In genomic region chr5:147688965-147689364, GRCh38 we compare ENCODE assay signal across 14 cellular contexts.
DNase-seq lines count a peak whose midpoint lies in the region; ATAC-seq and TF ChIP-seq lines count a peak whose summit lies in the region.
"Had no signal": no experiment of that assay in that cellular context is flagged by ENCODE, and none has a peak within 500 bp of the region (broad histone marks: within the 10 kb centered on the region; RNA-seq: fewer than 3 reads in every experiment).

No MANE protein-coding gene starts in this region.

- H3K9me3 ChIP-seq in GM23248 (ENCODE audit: low read depth), result no peaks in the 10 kb centered on the region
- H3K9me3 ChIP-seq: BLaER1 treated with 17β-estradiol and CSF1 and Interleukin-3, amounts not matched to agents 10 nM and 100 nM had no signal

- H3F3A ChIP-seq in GM23248 (ENCODE audit: insufficient read depth), result no peaks in the 10 kb centered on the region

- H4K20me1 ChIP-seq in GM23248 (ENCODE audit: insufficient read depth), result no peaks in the 10 kb centered on the region

- H2AFZ ChIP-seq in GM23248, result no peak overlapping the region

- H3K36me3 ChIP-seq in GM23248 (ENCODE audit: low read depth) (no peaks in the 10 kb centered on the region), rectal smooth muscle tissue (ENCODE audit: control insufficient read depth, insufficient read depth, low read length) (no peaks in the 10 kb centered on the region)

- H3K4me1 ChIP-seq in GM23248 (ENCODE audit: insufficient read depth) (no peaks in the 10 kb centered on the region), rectal smooth muscle tissue (ENCODE audit: control insufficient read depth, insufficient read depth, low read length) (peaks cover 15% of the 10 kb centered on the region)

- H3K79me2 ChIP-seq in GM23248 (ENCODE audit: insufficient read depth), result no peaks in the 10 kb centered on the region

- no peak overlapping the region for H3K9ac ChIP-seq in GM23248
- no peak overlapping the region for H3K9ac ChIP-seq in rectal smooth muscle tissue (ENCODE audit: low read length)
- H3K9ac ChIP-seq: BLaER1 treated with 17β-estradiol and CSF1 and Interleukin-3, amounts not matched to agents 10 nM and 100 nM had no signal

- DNase-seq in GM23248 (peak; percentile 3), astrocyte of the cerebellum (ENCODE audit: low read depth) (peak; percentile 79), left cardiac atrium (peak; percentile 37), NCI-H2029 treated with DMSO at 0.1 percent for 48 hours (lab: John Stamatoyannopoulos, UW) (no peak)
- DNase-seq: activated CD4-positive, alpha-beta T cell treated with anti-CD3 and anti-CD28 coated beads for 36 hours; activated effector memory CD4-positive, alpha-beta T cell treated with anti-CD3 and anti-CD28 coated beads, Interleukin-2, amount 50 U/mL, for 16 hours; naive B cell; SHP77; stimulated activated naive CD8-positive, alpha-beta T cell treated with anti-CD3 and anti-CD28 coated beads, Interleukin-15, amount 100 ng/mL, for 72 hours had no signal

- H3K27ac ChIP-seq in GM23248 (no peak overlapping the region), rectal smooth muscle tissue (ENCODE audit: low read depth, low read length) (peak overlapping the region; percentile 38)
- H3K27ac ChIP-seq: BLaER1 treated with 17β-estradiol and CSF1 and Interleukin-3, amounts not matched to agents 10 nM and 100 nM had no signal

- H3K27me3 ChIP-seq in GM23248 (replicated peaks; ENCODE audit: insufficient read depth) (peaks cover 5% of the 10 kb centered on the region), rectal smooth muscle tissue (ENCODE audit: control insufficient read depth, insufficient read depth, low read length) (no peaks in the 10 kb centered on the region)
- H3K27me3 ChIP-seq: BLaER1 treated with 17β-estradiol and CSF1 and Interleukin-3, amounts not matched to agents 10 nM and 100 nM had no signal

- H3K4me3 ChIP-seq in GM23248 (no peak overlapping the region), astrocyte of the cerebellum (ENCODE audit: low read depth, low read length) (no peak overlapping the region), rectal smooth muscle tissue (ENCODE audit: low read length) (no peak overlapping the region)
- H3K4me3 ChIP-seq: BLaER1 treated with 17β-estradiol and CSF1 and Interleukin-3, amounts not matched to agents 10 nM and 100 nM had no signal

- in situ Hi-C loops in GM23248 (cut with MboI), result no loop called here
- in situ Hi-C loops in astrocyte of the cerebellum (cut with HindIII; ENCODE audit: low sequenced_read_pairs), result no loop called here

- no peak for TF ChIP-seq CTCF in astrocyte of the cerebellum (IDR thresholded peaks at IDR 0.05; ENCODE audit: low read depth, low read length, missing control alignments)

- 2 to 5% methylated on average over 4 of the region's 4 CpGs for WGBS in GM23248 (ENCODE audit: low coverage in 1 of 2, low lambda C conversion rate in 2 of 2, missing lambda C conversion rate in 2 of 2), 2 experiments

- H3K9me2 ChIP-seq in GM23248 (ENCODE audit: insufficient read depth), result no peaks in the 10 kb centered on the region

- intact Hi-C loops in left cardiac atrium (cut with DNase I), result no loop called here

- ATAC-seq in left cardiac atrium (peak; percentile 71 to 88), GM19452 (IDR thresholded peaks at IDR 0.05; ENCODE audit: unreplicated experiment) (no peak), HG02840 (IDR thresholded peaks at IDR 0.05; ENCODE audit: low FRiP score, unreplicated experiment) (no peak), GM18907 (IDR thresholded peaks at IDR 0.05; ENCODE audit: unreplicated experiment) (no peak)
- ATAC-seq: activated CD4-positive, alpha-beta T cell treated with anti-CD3 and anti-CD28 coated beads for 36 hours; stimulated activated naive CD8-positive, alpha-beta T cell treated with anti-CD3 and anti-CD28 coated beads, Interleukin-15, amount 100 ng/mL, for 72 hours had no signal

- no peak overlapping the region for H3K4me2 ChIP-seq in GM23248 (ENCODE audit: unreplicated experiment)
- H3K4me2 ChIP-seq: BLaER1 treated with 17β-estradiol and CSF1 and Interleukin-3, amounts not matched to agents 10 nM and 100 nM had no signal

Comparison
In these comparisons a context has a peak if more than half of its experiments do, and no peak if none do; other contexts are left out.
1. ATAC-seq: peak in left cardiac atrium (2 of 2); none in GM19452 (single experiment), HG02840 (single experiment) and GM18907 (single experiment).